Comparison of ENCODE assay signal across 8 cellular contexts in the genomic region with DNA sequence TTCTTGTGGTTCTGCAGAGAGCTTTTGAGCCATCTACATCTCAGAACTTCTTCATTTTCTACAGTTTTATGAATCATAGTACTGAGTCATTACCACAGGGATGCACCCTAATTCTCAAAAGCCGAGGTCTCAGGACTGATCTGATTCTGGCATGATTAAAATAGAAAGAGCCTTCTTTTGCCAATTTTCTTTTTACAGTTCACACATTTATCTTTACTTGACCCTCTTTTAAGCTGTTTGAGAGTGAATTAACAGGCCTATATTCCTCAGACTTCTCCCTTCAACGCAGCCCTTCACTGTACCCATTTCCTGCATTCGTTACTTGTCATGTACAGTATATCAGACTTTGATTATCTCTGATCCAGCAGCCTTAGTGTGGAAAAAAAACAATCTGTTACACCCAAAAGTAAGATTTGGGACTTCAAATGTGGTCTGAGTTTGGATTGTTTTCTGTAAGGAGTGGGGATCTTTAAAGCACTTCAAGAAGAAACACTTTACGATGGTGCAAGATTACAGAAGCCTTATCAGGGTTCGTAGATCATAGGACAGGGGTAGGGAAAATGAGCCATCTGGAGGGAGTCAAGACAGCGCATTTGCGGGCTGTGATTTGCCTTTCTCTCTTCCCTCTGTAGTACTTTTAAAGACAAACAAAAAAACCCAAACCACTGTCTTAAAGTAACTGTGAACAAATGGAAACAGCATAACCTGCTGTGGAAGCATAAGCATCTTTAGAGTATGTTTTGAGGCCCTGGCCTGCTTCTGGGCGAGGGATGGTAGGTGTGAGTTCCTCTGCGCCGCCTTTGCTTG. TPM values are rescaled to one million over a fixed set of nuclear protein-coding genes. Genes with fewer than 3 reads are reported as not detected.
A peak's percentile ranks its signal among the peaks of the same experiment; 100 is the strongest.
DNase-seq lines count a peak whose midpoint lies in the region; ATAC-seq and TF ChIP-seq lines count a peak whose summit lies in the region.

No MANE protein-coding gene starts in this region.

- peak overlapping the region; percentile 88 for H3K27ac Mint-ChIP-seq in dendritic cell treated with granulocyte-macrophage colony-stimulating factor and Interleukin-4, amounts not matched to agents 40 ng/mL and 50 ng/mL, for 4 days

- H3K4me2 ChIP-seq in skeletal muscle satellite cell (ENCODE audit: low read length): peak overlapping the region; percentile 59

- peak overlapping the region; percentile 47 for H3K4me3 Mint-ChIP-seq in dendritic cell treated with granulocyte-macrophage colony-stimulating factor and Interleukin-4, amounts not matched to agents 40 ng/mL and 50 ng/mL, for 4 days

- H3K9me3 ChIP-seq in RWPE2 (ENCODE audit: severe bottlenecking) (no peaks in the 10 kb centered on the region), skeletal muscle satellite cell (replicated peaks; ENCODE audit: low read length) (no peaks in the 10 kb centered on the region)

- H3K36me3 Mint-ChIP-seq in dendritic cell treated with granulocyte-macrophage colony-stimulating factor and Interleukin-4, amounts not matched to agents 40 ng/mL and 50 ng/mL, for 4 days (ENCODE audit: low read depth): peaks cover 66% of the 10 kb centered on the region

- intact Hi-C loops in dendritic cell treated with granulocyte-macrophage colony-stimulating factor and Interleukin-4, amounts not matched to agents 40 ng/mL and 50 ng/mL, for 4 days (cut with micrococcal nuclease): loop anchor here (1.0 to 5.0 kb wide), 3 partner anchors 35 to 110 kb away; no protein-coding TSS in a partner anchor

- H3K4me1 ChIP-seq in RWPE2 (ENCODE audit: insufficient read depth, poor library complexity, severe bottlenecking) (peaks cover 27% of the 10 kb centered on the region), skeletal muscle satellite cell (ENCODE audit: control insufficient read depth, insufficient read depth, low read length) (peaks cover 24% of the 10 kb centered on the region)

- H3K27me3 ChIP-seq in RWPE2 (ENCODE audit: insufficient read depth, poor library complexity, severe bottlenecking) (no peaks in the 10 kb centered on the region), skeletal muscle satellite cell (ENCODE audit: control insufficient read depth, insufficient read depth, low read length) (no peaks in the 10 kb centered on the region)

- H3K27ac ChIP-seq in RWPE2 (ENCODE audit: poor library complexity, severe bottlenecking): no peak overlapping the region

- peak; percentile 50 for DNase-seq in stimulated activated CD4-positive, alpha-beta T cell treated with anti-CD3 and anti-CD28 coated beads, Interleukin-4, amount 100 ng/mL, for 24 hours
- no peak for DNase-seq in stimulated activated CD4-positive, alpha-beta T cell treated with anti-CD3 and anti-CD28 coated beads, Interleukin-4, amount 100 ng/mL, for 4 hours
- no peak for DNase-seq in RWPE2 (ENCODE audit: low spot score)
- no peak for DNase-seq in NCI-H146 treated with DMSO at 0.1 percent for 48 hours (lab: John Stamatoyannopoulos, UW; ENCODE audit: unreplicated experiment)
- no peak for DNase-seq in DMS 273 treated with DMSO at 0.1 percent for 48 hours (lab: John Stamatoyannopoulos, UW)

- H3K4me1 Mint-ChIP-seq in dendritic cell treated with granulocyte-macrophage colony-stimulating factor and Interleukin-4, amounts not matched to agents 40 ng/mL and 50 ng/mL, for 4 days (ENCODE audit: low read depth): peaks cover 80% of the 10 kb centered on the region

- H3K9me3 Mint-ChIP-seq in dendritic cell treated with granulocyte-macrophage colony-stimulating factor and Interleukin-4, amounts not matched to agents 40 ng/mL and 50 ng/mL, for 4 days: no peaks in the 10 kb centered on the region

- H3K4me3 ChIP-seq in RWPE2 (ENCODE audit: severe bottlenecking) (no peak overlapping the region), skeletal muscle satellite cell (ENCODE audit: low read length) (no peak overlapping the region)

- H3K36me3 ChIP-seq in RWPE2 (ENCODE audit: low read depth) (no peaks in the 10 kb centered on the region), skeletal muscle satellite cell (ENCODE audit: insufficient read depth, low read length) (peaks cover 5% of the 10 kb centered on the region)

- no peaks in the 10 kb centered on the region for H3K27me3 Mint-ChIP-seq in dendritic cell treated with granulocyte-macrophage colony-stimulating factor and Interleukin-4, amounts not matched to agents 40 ng/mL and 50 ng/mL, for 4 days

- ATAC-seq in HG03025 (IDR thresholded peaks at IDR 0.05; ENCODE audit: low FRiP score, unreplicated experiment) (peak; percentile 84), RWPE2 (ENCODE audit: low read depth) (peak; percentile 94)

- TF ChIP-seq CTCF in RWPE2 (IDR thresholded peaks at IDR 0.05; ENCODE audit: poor library complexity, severe bottlenecking): no peak

- peak overlapping the region; percentile 61 for H3K9ac ChIP-seq in skeletal muscle satellite cell (ENCODE audit: low read depth, low read length)

RNA-seq across cellular contexts. Expression of a gene that starts 15.3 kb away (rescaled TPM):
- total RNA-seq in skeletal muscle satellite cell (2012; rRNA removed): not detected in 2 replicates
